ENCODE assay signal across 30 cellular contexts in genomic region chr11:31795706-31796522, GRCh38. TPM values are rescaled to one million over a fixed set of nuclear protein-coding genes. Genes with fewer than 3 reads are reported as not detected.
"Had no signal": no experiment of that assay in that cellular context is flagged by ENCODE, and none has a peak within 500 bp of the region (broad histone marks: within the 10 kb centered on the region; RNA-seq: fewer than 3 reads in every experiment).

No MANE protein-coding gene starts in this region.

- H3K4me3 Mint-ChIP-seq: activated CD4-positive, alpha-beta T cell treated with anti-CD3 and anti-CD28 coated beads for 36 hours; activated CD8-positive, alpha-beta T cell treated with anti-CD3 and anti-CD28 coated beads, Interleukin-2, amount 10 ng/mL, durations not matched to agents 7 days and 5 days; activated naive CD4-positive, alpha-beta T cell treated with anti-CD3 and anti-CD28 coated beads for 36 hours; activated naive CD8-positive, alpha-beta T cell treated with anti-CD3 and anti-CD28 coated beads for 36 hours; central memory CD8-positive, alpha-beta T cell; natural killer cell; stimulated activated memory B cell treated with anti-CD40 and anti-IgM and Interleukin-4, amounts not matched to agents 10 μg/mL and 1 μg/mL and 100 μg/mL, for 72 hours; stimulated activated naive CD8-positive, alpha-beta T cell treated with anti-CD3 and anti-CD28 coated beads, Interleukin-15, amount 100 ng/mL, for 72 hours had no signal

- H3K27ac ChIP-seq: adrenal gland, foreskin keratinocyte, heart left ventricle, left lung, pancreas, prostate gland, upper lobe of left lung had no signal

- H3K27ac Mint-ChIP-seq: activated CD4-positive, alpha-beta T cell treated with anti-CD3 and anti-CD28 coated beads for 36 hours; activated CD8-positive, alpha-beta T cell treated with anti-CD3 and anti-CD28 coated beads, Interleukin-2, amount 10 ng/mL, durations not matched to agents 7 days and 5 days; activated naive CD4-positive, alpha-beta T cell treated with anti-CD3 and anti-CD28 coated beads for 36 hours; activated naive CD8-positive, alpha-beta T cell treated with anti-CD3 and anti-CD28 coated beads for 36 hours; effector memory CD8-positive, alpha-beta T cell; natural killer cell; stimulated activated memory B cell treated with anti-CD40 and anti-IgM and Interleukin-4, amounts not matched to agents 10 μg/mL and 1 μg/mL and 100 μg/mL, for 72 hours; stimulated activated naive CD8-positive, alpha-beta T cell treated with anti-CD3 and anti-CD28 coated beads, Interleukin-15, amount 100 ng/mL, for 72 hours had no signal

- H3K4me3 ChIP-seq: adrenal gland, heart left ventricle, left lung, lung, pancreas, prostate gland, smooth muscle cell, upper lobe of left lung had no signal

- ATAC-seq: activated CD4-positive, alpha-beta T cell treated with anti-CD3 and anti-CD28 coated beads for 36 hours; activated CD8-positive, alpha-beta T cell treated with anti-CD3 and anti-CD28 coated beads, Interleukin-2, amount 10 ng/mL, durations not matched to agents 7 days and 5 days; effector memory CD8-positive, alpha-beta T cell; esophagus mucosa; foreskin keratinocyte; heart left ventricle; left lung; natural killer cell; pancreas; stimulated activated memory B cell treated with anti-CD40 and anti-IgM and Interleukin-4, amounts not matched to agents 10 μg/mL and 1 μg/mL and 100 μg/mL, for 72 hours; stimulated activated naive CD8-positive, alpha-beta T cell treated with anti-CD3 and anti-CD28 coated beads, Interleukin-15, amount 100 ng/mL, for 72 hours had no signal

- H3K9me3 ChIP-seq: adrenal gland, heart left ventricle, left lung, pancreas, prostate gland, upper lobe of left lung had no signal

- H3K9me3 Mint-ChIP-seq: activated naive CD4-positive, alpha-beta T cell treated with anti-CD3 and anti-CD28 coated beads for 36 hours; central memory CD8-positive, alpha-beta T cell had no signal

- H3K36me3 ChIP-seq: adrenal gland, heart left ventricle, left lung, pancreas, prostate gland, upper lobe of left lung had no signal

- H3K4me1 ChIP-seq: left lung, prostate gland had no signal

- DNase-seq: activated CD4-positive, alpha-beta T cell treated with anti-CD3 and anti-CD28 coated beads for 36 hours; activated CD4-positive, CD25-positive, alpha-beta regulatory T cell; activated CD8-positive, alpha-beta T cell treated with anti-CD3 and anti-CD28 coated beads, Interleukin-2, amount 10 ng/mL, durations not matched to agents 7 days and 5 days; activated effector memory CD4-positive, alpha-beta T cell treated with anti-CD3 and anti-CD28 coated beads, Interleukin-2, amount 50 U/mL, for 16 hours; activated naive CD4-positive, alpha-beta T cell treated with anti-CD3 and anti-CD28 coated beads for 36 hours; activated naive CD8-positive, alpha-beta T cell treated with anti-CD3 and anti-CD28 coated beads for 36 hours; adrenal gland; effector memory CD8-positive, alpha-beta T cell; foreskin keratinocyte; hypothalamus; kidney glomerular epithelial cell; left lung; mesendoderm; natural killer cell; pancreas; stimulated activated CD4-positive, alpha-beta T cell treated with anti-CD3 and anti-CD28 coated beads, Interleukin-1b, Interleukin-23, amount 100 ng/mL, for 48 hours; stimulated activated CD4-positive, alpha-beta T cell treated with anti-CD3 and anti-CD28 coated beads, Interleukin-4, amount 100 ng/mL, for 4 hours; stimulated activated CD8-positive, alpha-beta memory T cell treated with anti-CD3 and anti-CD28 coated beads, Interleukin-4, amount 100 ng/mL, for 48 hours; stimulated activated naive CD8-positive, alpha-beta T cell treated with anti-CD3 and anti-CD28 coated beads, Interleukin-15, amount 100 ng/mL, for 72 hours; T-helper 1 cell; upper lobe of left lung had no signal

RNA-seq across cellular contexts. Expression of gene PAX6, which starts 15.2 kb away (rescaled TPM):
- total RNA-seq: activated CD8-positive, alpha-beta T cell treated with anti-CD3 and anti-CD28 coated beads, Interleukin-2, amount 10 ng/mL, durations not matched to agents 7 days and 5 days; activated naive CD8-positive, alpha-beta T cell treated with anti-CD3 and anti-CD28 coated beads for 36 hours; dermis microvascular lymphatic vessel endothelial cell; endothelial cell of umbilical vein; esophagus mucosa; foreskin keratinocyte; left lung; lung; natural killer cell; smooth muscle cell; upper lobe of left lung had no signal
- polyA plus RNA-seq: endothelial cell of umbilical vein, heart left ventricle, smooth muscle cell had no signal
